In genomic region chrY:12651101-12651500, GRCh38 we compare ENCODE assay signal across 1 cellular context.
TF ChIP-seq lines count a peak whose summit lies in the region.

No MANE protein-coding gene starts in this region.

TF ChIP-seq in endothelial cell of umbilical vein, 7 proteins besides CTCF, POLR2A, EP300 and RAD21 (continued from another document):
- TF ChIP-seq MYC (IDR thresholded peaks at IDR 0.05; ENCODE audit: low read depth, low read length) (no peak), EZH2 (IDR thresholded peaks at IDR 0.05; ENCODE audit: borderline replicate concordance, low read depth, low read length, severe bottlenecking) (no peak), JUN (IDR thresholded peaks at IDR 0.05; ENCODE audit: borderline replicate concordance, insufficient read depth, insufficient read length, low read depth) (no peak), GATA2 (IDR thresholded peaks at IDR 0.05; ENCODE audit: insufficient read depth, insufficient read length, low read depth, low read length) (no peak), MAX (IDR thresholded peaks at IDR 0.05; ENCODE audit: insufficient read depth, insufficient read length) (no peak), POLR2AphosphoS5 (IDR thresholded peaks at IDR 0.05; ENCODE audit: insufficient read depth, low read depth, low read length) (no peak)
TF ChIP-seq in endothelial cell of umbilical vein: peak in this region for 0.
